In genomic region chr2:234876621-234877020, GRCh38 we compare ENCODE assay signal across 3 cellular contexts.
DNase-seq lines count a peak whose midpoint lies in the region; ATAC-seq, FAIRE-seq and TF ChIP-seq lines count a peak whose summit lies in the region.
"Not testable (repeated sequence)": the region's sequence is repeated elsewhere in the genome, so short reads cannot be mapped to it uniquely, and the experiment has no call there.

No MANE protein-coding gene starts in this region.

- peaks cover 0 to 19% of the 10 kb centered on the region in 2 donors for H3K36me3 Mint-ChIP-seq in naive B cell

- not testable (repeated sequence) for H3K4me3 ChIP-seq in Panc1 (ENCODE audit: low read depth in 2 of 2, low read length in 2 of 2); HepG2 (replicated peaks in 1 of 3; ENCODE audit: insufficient read depth in 1 of 3, low read depth in 2 of 3, low read length in 3 of 3)

- not testable (repeated sequence) for H3K27me3 ChIP-seq in Panc1 (ENCODE audit: control insufficient read depth, insufficient read depth, low read length); HepG2 (ENCODE audit: control insufficient read depth in 1 of 2, insufficient read depth in 2 of 2, low read length in 2 of 2)

- POLR2A ChIA-PET in Panc1 (lab: Charles Lee); HepG2 (lab: Yijun Ruan, JAX): not testable (repeated sequence)

- not testable (repeated sequence) for H2AFZ ChIP-seq in HepG2 (ENCODE audit: low read length)

- not testable (repeated sequence) for TF ChIP-seq RAD21 in HepG2 (CRISPR knock-in tag; IDR thresholded peaks at IDR 0.05)

- not testable (repeated sequence) for DNase-seq in Panc1 (ENCODE audit: low read depth, low spot score); HepG2 (ENCODE audit: low spot score); naive B cell

- not testable (repeated sequence) for TF ChIP-seq EP300 in HepG2 (IDR thresholded peaks at IDR 0.05; ENCODE audit: low read depth in 2 of 2, low read length in 2 of 2); HepG2 (CRISPR knock-in tag; IDR thresholded peaks at IDR 0.05; ENCODE audit: borderline replicate concordance)

- H3K79me2 ChIP-seq in HepG2 (ENCODE audit: insufficient read depth, low read length), result not testable (repeated sequence)

- WGBS in HepG2 (ENCODE audit: low lambda C conversion rate), result 95% methylated on average over 2 of the region's 2 CpGs

- H3K4me3 Mint-ChIP-seq in naive B cell, result peak overlapping the region in 2 of 8 donors; percentile 10 to 22

- intact Hi-C loops in Panc1 (cut with micrococcal nuclease; ENCODE audit: unreplicated experiment); HepG2 (cut with micrococcal nuclease; ENCODE audit: unreplicated experiment): not testable (repeated sequence)

- in situ Hi-C loops in Panc1 (cut with HindIII; ENCODE audit: low pct_unique_long_range_greater_than_20kb, low sequenced_read_pairs); HepG2 (cut with HindIII; ENCODE audit: extremely low pct_ligation_motif_present, low pct_unique_long_range_greater_than_20kb): not testable (repeated sequence)

- H3K4me2 ChIP-seq in HepG2 (ENCODE audit: low read depth, low read length), result not testable (repeated sequence)

- peaks cover 0 to 20% (median 5%) of the 10 kb centered on the region in 3 donors for H3K27me3 Mint-ChIP-seq in naive B cell

- not testable (repeated sequence) for BruUV-seq in Panc1 (replicated peaks; lab: Mats Ljungman, UMichigan); HepG2 (replicated peaks; lab: Mats Ljungman, UMichigan)

- peak overlapping the region in 4 of 6 donors; percentile 12 to 71 (median 32) for H3K27ac Mint-ChIP-seq in naive B cell

- H3K9me3 ChIP-seq in Panc1 (ENCODE audit: control insufficient read depth, insufficient read depth, low read depth, low read length), result not testable (repeated sequence)
- H3K9me3 ChIP-seq in HepG2 (ENCODE audit: low read length), result peaks cover 23% of the 10 kb centered on the region

- FAIRE-seq in HepG2 (lab: Jason Lieb, UNC), result not testable (repeated sequence)

- H3K36me3 ChIP-seq in Panc1 (ENCODE audit: control insufficient read depth, insufficient read depth, low read length); HepG2 (replicated peaks in 1 of 2; ENCODE audit: control insufficient read depth in 1 of 2, insufficient read depth in 2 of 2, low read length in 2 of 2): not testable (repeated sequence)

- H3K9ac ChIP-seq in HepG2 (ENCODE audit: insufficient read depth, low read depth, low read length), result not testable (repeated sequence)

- peaks cover 2 to 25% (median 12%) of the 10 kb centered on the region in 7 donors for H3K9me3 Mint-ChIP-seq in naive B cell

- ATAC-seq in Panc1; HepG2; naive B cell (ENCODE audit: low read depth in 2 of 2): not testable (repeated sequence)

- not testable (repeated sequence) for H4K20me1 ChIP-seq in HepG2 (ENCODE audit: insufficient read depth, low read length)

- H3K4me1 ChIP-seq in Panc1 (ENCODE audit: control insufficient read depth, insufficient read depth, low read length) (peaks cover 29% of the 10 kb centered on the region), HepG2 (ENCODE audit: insufficient read depth, low read length) (peaks cover 78% of the 10 kb centered on the region)

- not testable (repeated sequence) for TF ChIP-seq POLR2A in HepG2 (IDR thresholded peaks at IDR 0.05; ENCODE audit: insufficient read depth in 1 of 2, low read depth in 2 of 2, low read length in 2 of 2)

- H3K27ac ChIP-seq in Panc1 (ENCODE audit: low read length), result peak overlapping the region; percentile 20; the same call in 1 of the 2 replicates
- H3K27ac ChIP-seq in HepG2 (ENCODE audit: extremely low read length, insufficient read depth, low read length), result not testable (repeated sequence)

- not testable (repeated sequence) for TF ChIP-seq CTCF in Panc1 (IDR thresholded peaks at IDR 0.05); HepG2 (CRISPR knock-in tag; IDR thresholded peaks at IDR 0.05)

- H3K4me1 Mint-ChIP-seq in naive B cell, result peaks cover 9 to 21% (median 17%) of the 10 kb centered on the region in 3 donors

- CTCF ChIA-PET in Panc1 (lab: Charles Lee); HepG2 (lab: Yijun Ruan, JAX; ENCODE audit: low intra/inter-chr PET ratio, low total read pairs): not testable (repeated sequence)

TF ChIP-seq in HepG2, 621 proteins besides CTCF, POLR2A, EP300 and RAD21:
- TF ChIP-seq ZSCAN5A (CRISPR knock-in tag; IDR thresholded peaks at IDR 0.05; ENCODE audit: borderline replicate concordance), result peak; percentile 60; the same call in 1 of the 2 replicates
- TF ChIP-seq ZNF431 (CRISPR knock-in tag; IDR thresholded peaks at IDR 0.05; ENCODE audit: borderline replicate concordance, low read depth), result peak; percentile 98
